In genomic region chrX:120790118-120790517, GRCh38 we compare ENCODE assay signal across 8 cellular contexts.
DNase-seq lines count a peak whose midpoint lies in the region; ATAC-seq, FAIRE-seq and TF ChIP-seq lines count a peak whose summit lies in the region.

No MANE protein-coding gene starts in this region.

- peak overlapping the region; percentile 19 for H3K9ac ChIP-seq in endothelial cell of umbilical vein (replicated peaks; ENCODE audit: extremely low read depth, insufficient read depth, low read length)

- no peaks in the 10 kb centered on the region for H3K36me3 ChIP-seq in endothelial cell of umbilical vein (ENCODE audit: control insufficient read depth in 2 of 2, extremely low read depth in 1 of 2, insufficient read depth in 2 of 2, low read length in 2 of 2)

- TF ChIP-seq POLR2A in endothelial cell of umbilical vein (IDR thresholded peaks at IDR 0.05; ENCODE audit: low read depth, low read length) = no peak

- peaks cover 36% of the 10 kb centered on the region for H3K4me1 ChIP-seq in endothelial cell of umbilical vein (ENCODE audit: control insufficient read depth, extremely low read depth, insufficient read depth, low read length)

- no peaks in the 10 kb centered on the region for H4K20me1 ChIP-seq in endothelial cell of umbilical vein (replicated peaks; ENCODE audit: control insufficient read depth, extremely low read depth, insufficient read depth, low read length)

- peak overlapping the region; percentile 62 for H3K4me2 ChIP-seq in endothelial cell of umbilical vein (ENCODE audit: insufficient read depth, low read length)

- DNase-seq in AML-193 (lab: John Stamatoyannopoulos, UW) (peak; percentile 18 to 19), NCI-H2029 treated with DMSO at 0.1 percent for 48 hours (lab: John Stamatoyannopoulos, UW) (peak; percentile 15), T1000 (lab: John Stamatoyannopoulos, UW) (peak; percentile 3), endothelial cell of umbilical vein (ENCODE audit: low read depth, low spot score) (peak; percentile 71), mucosa of gallbladder (ENCODE audit: low spot score) (peak; percentile 28)

- no peaks in the 10 kb centered on the region for H3K27me3 ChIP-seq in endothelial cell of umbilical vein (ENCODE audit: control insufficient read depth in 2 of 2, insufficient read depth in 2 of 2, low read length in 2 of 2)

- no peaks in the 10 kb centered on the region for H3K9me1 ChIP-seq in endothelial cell of umbilical vein (replicated peaks; ENCODE audit: control insufficient read depth, extremely low read depth, insufficient read depth, low read length)

- POLR2A ChIA-PET in endothelial cell of umbilical vein (lab: Charles Lee) = no interaction called here

- H3K4me3 ChIP-seq in endothelial cell of umbilical vein (replicated peaks in 1 of 3; ENCODE audit: insufficient read depth in 1 of 3, low read depth in 1 of 3, low read length in 3 of 3) = no peak overlapping the region

- CTCF ChIA-PET in endothelial cell of umbilical vein (lab: Charles Lee) = interaction anchor here (0.9 to 2.7 kb wide), 7 partner anchors 11 to 304 kb away, joined by 3 to 16 read pairs (median 5); no protein-coding TSS in a partner anchor

- H2AFZ ChIP-seq in endothelial cell of umbilical vein (ENCODE audit: low read depth, low read length) = peak overlapping the region; percentile 64

- ATAC-seq in HG02840 (IDR thresholded peaks at IDR 0.05; ENCODE audit: low FRiP score, unreplicated experiment) (peak; percentile 59), HG02588 (IDR thresholded peaks at IDR 0.05; ENCODE audit: unreplicated experiment) (no peak)

- H3K9me3 ChIP-seq in endothelial cell of umbilical vein (replicated peaks; ENCODE audit: control insufficient read depth, insufficient read depth, low read length) = no peaks in the 10 kb centered on the region

- peak overlapping the region; percentile 41 for H3K27ac ChIP-seq in endothelial cell of umbilical vein (ENCODE audit: insufficient read depth, low read depth, low read length)

- intact Hi-C loops in endothelial cell of umbilical vein (cut with micrococcal nuclease) = loop anchor here (1.0 to 10.0 kb wide), 5 partner anchors 49 to 789 kb away; partner anchors contain the start of gene ZBTB33

- BruUV-seq in endothelial cell of umbilical vein (replicated peaks; lab: Mats Ljungman, UMichigan) = no TSS peak

- peak; percentile 48 for TF ChIP-seq CTCF in GM12874 (IDR thresholded peaks at IDR 0.05; ENCODE audit: insufficient read depth, low read depth, low read length)
- peak; percentile 39 to 44 for TF ChIP-seq CTCF in endothelial cell of umbilical vein (IDR thresholded peaks at IDR 0.05; ENCODE audit: extremely low read depth in 1 of 2, insufficient read depth in 1 of 2, low read depth in 1 of 2, low read length in 2 of 2)

- dilution Hi-C loops in endothelial cell of umbilical vein (cut with MboI; ENCODE audit: extremely low pct_ligation_motif_present, low sequenced_read_pairs) = no loop called here

- FAIRE-seq in endothelial cell of umbilical vein (lab: Jason Lieb, UNC) = peak; percentile 78

- no peaks in the 10 kb centered on the region for H3K79me2 ChIP-seq in endothelial cell of umbilical vein (ENCODE audit: control insufficient read depth, insufficient read depth, low read length)

TF ChIP-seq in endothelial cell of umbilical vein, 7 proteins besides CTCF, POLR2A, EP300 and RAD21:
- TF ChIP-seq MAX (IDR thresholded peaks at IDR 0.05; ENCODE audit: insufficient read depth, insufficient read length) (no peak), FOS (IDR thresholded peaks at IDR 0.05; ENCODE audit: borderline replicate concordance, insufficient read depth, low read length) (no peak), MYC (IDR thresholded peaks at IDR 0.05; ENCODE audit: low read depth, low read length) (no peak), GATA2 (IDR thresholded peaks at IDR 0.05; ENCODE audit: insufficient read depth, insufficient read length, low read depth, low read length) (no peak), EZH2 (IDR thresholded peaks at IDR 0.05; ENCODE audit: borderline replicate concordance, low read depth, low read length, severe bottlenecking) (no peak), POLR2AphosphoS5 (IDR thresholded peaks at IDR 0.05; ENCODE audit: insufficient read depth, low read depth, low read length) (no peak)

Comparison
In these comparisons a context has a peak if more than half of its experiments do, and no peak if none do; other contexts are left out.
1. DNase-seq: peak in every context shown above with its lines; median percentile 71 in endothelial cell of umbilical vein; 28 in mucosa of gallbladder; 18 in AML-193; 15 in NCI-H2029 treated with DMSO at 0.1 percent for 48 hours; 3 in T1000.